In genomic region chr3:60010778-60011177, GRCh38 we compare ENCODE assay signal across 9 cellular contexts.
A peak's percentile ranks its signal among the peaks of the same experiment; 100 is the strongest.
DNase-seq lines count a peak whose midpoint lies in the region; ATAC-seq and TF ChIP-seq lines count a peak whose summit lies in the region.
"Had no signal": no experiment of that assay in that cellular context is flagged by ENCODE, and none has a peak within 500 bp of the region (broad histone marks: within the 10 kb centered on the region; RNA-seq: fewer than 3 reads in every experiment).

No MANE protein-coding gene starts in this region.

- no peaks in the 10 kb centered on the region for H3K36me3 Mint-ChIP-seq in nephron (ENCODE audit: low read depth)
- no peaks in the 10 kb centered on the region for H3K36me3 Mint-ChIP-seq in Calu3 (ENCODE audit: insufficient read depth, unreplicated experiment)

- DNase-seq in activated CD4-positive, alpha-beta T cell treated with anti-CD3 and anti-CD28 coated beads for 24 hours (ENCODE audit: low read depth in 2 of 2): peak; percentile 11 to 17
- no peak for DNase-seq in Calu3
- DNase-seq in NCI-H526 (lab: John Stamatoyannopoulos, UW): no peak
- no peak for DNase-seq in NCI-H128 (lab: John Stamatoyannopoulos, UW; ENCODE audit: unreplicated experiment)
- DNase-seq in COLO668 (lab: John Stamatoyannopoulos, UW; ENCODE audit: unreplicated experiment): no peak

- CTCF ChIA-PET in Calu3 (lab: Charles Lee): no interaction called here

- no TSS peak for BruUV-seq in Calu3 (replicated peaks; lab: Mats Ljungman, UMichigan)

- peaks cover 12% of the 10 kb centered on the region for H3K4me1 Mint-ChIP-seq in nephron
- H3K4me1 Mint-ChIP-seq in Calu3 (ENCODE audit: low read depth, unreplicated experiment): no peaks in the 10 kb centered on the region

- ATAC-seq in GM18868 (IDR thresholded peaks at IDR 0.05; ENCODE audit: unreplicated experiment): peak; percentile 91
- ATAC-seq in HG03095 (IDR thresholded peaks at IDR 0.05; ENCODE audit: unreplicated experiment): peak; percentile 95
- ATAC-seq: HCT116 had no signal

- peaks cover 11% of the 10 kb centered on the region for H3K27me3 Mint-ChIP-seq in nephron (ENCODE audit: low read depth)
- H3K27me3 Mint-ChIP-seq in Calu3 (ENCODE audit: unreplicated experiment): no peaks in the 10 kb centered on the region

- intact Hi-C loops in Calu3 (cut with micrococcal nuclease; ENCODE audit: unreplicated experiment): no loop called here

- H3K9me3 Mint-ChIP-seq in nephron (no peaks in the 10 kb centered on the region), Calu3 (ENCODE audit: low read depth, unreplicated experiment) (no peaks in the 10 kb centered on the region)

- H3K4me3 Mint-ChIP-seq in nephron (peak overlapping the region in 1 of 3 experiments; percentile 4), Calu3 (ENCODE audit: low read depth, unreplicated experiment) (no peak overlapping the region)

- H3K27ac Mint-ChIP-seq in nephron (peak overlapping the region in 2 of 3 experiments; percentile 2 to 36), Calu3 (ENCODE audit: unreplicated experiment) (no peak overlapping the region)

- TF ChIP-seq CTCF in nephron (IDR thresholded peaks at IDR 0.05; ENCODE audit: unreplicated experiment in 3 of 3) (no peak), Calu3 (IDR thresholded peaks at IDR 0.05; ENCODE audit: unreplicated experiment) (no peak)

Comparison
In these comparisons a context has a peak if more than half of its experiments do, and no peak if none do; other contexts are left out.
1. DNase-seq: peak in activated CD4-positive, alpha-beta T cell treated with anti-CD3 and anti-CD28 coated beads for 24 hours (2 of 2); none in Calu3 (single experiment), NCI-H526 (0 of 2), NCI-H128 (single experiment) and COLO668 (single experiment).